ENCODE assay signal across 8 cellular contexts in the genomic region with DNA sequence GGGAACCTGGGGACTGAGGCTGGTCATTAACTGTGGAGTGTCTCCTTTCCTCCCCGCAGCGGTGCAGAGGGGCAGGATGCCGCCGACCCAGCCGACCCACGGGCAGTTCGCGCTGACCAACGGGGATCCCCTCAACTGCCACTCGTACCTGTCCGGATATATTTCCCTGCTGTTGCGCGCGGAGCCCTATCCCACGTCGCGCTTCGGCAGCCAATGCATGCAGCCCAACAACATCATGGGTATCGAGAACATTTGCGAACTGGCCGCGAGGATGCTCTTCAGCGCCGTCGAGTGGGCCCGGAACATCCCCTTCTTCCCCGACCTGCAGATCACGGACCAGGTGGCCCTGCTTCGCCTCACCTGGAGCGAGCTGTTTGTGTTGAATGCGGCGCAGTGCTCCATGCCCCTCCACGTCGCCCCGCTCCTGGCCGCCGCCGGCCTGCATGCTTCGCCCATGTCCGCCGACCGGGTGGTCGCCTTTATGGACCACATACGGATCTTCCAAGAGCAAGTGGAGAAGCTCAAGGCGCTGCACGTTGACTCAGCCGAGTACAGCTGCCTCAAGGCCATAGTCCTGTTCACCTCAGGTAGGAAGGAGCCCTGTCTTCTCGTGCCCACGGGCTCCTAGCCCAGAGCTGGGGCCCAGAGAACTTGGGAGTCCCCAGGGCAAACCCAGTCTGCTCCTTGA. TPM values are rescaled to one million over a fixed set of nuclear protein-coding genes. Genes with fewer than 3 reads are reported as not detected.
DNase-seq lines count a peak whose midpoint lies in the region; ATAC-seq and TF ChIP-seq lines count a peak whose summit lies in the region.
"Had no signal": no experiment of that assay in that cellular context is flagged by ENCODE, and none has a peak within 500 bp of the region (broad histone marks: within the 10 kb centered on the region; RNA-seq: fewer than 3 reads in every experiment).

No MANE protein-coding gene starts in this region.

- H3K27ac ChIP-seq in HUES48 (ENCODE audit: low read depth, low read length) (no peak overlapping the region), lower lobe of right lung (peak overlapping the region; percentile 90), thoracic aorta (peak overlapping the region; percentile 94 to 95)

- peak overlapping the region; percentile 49; the same call in 1 of the 2 replicates for H3K4me3 ChIP-seq in HUES48 (ENCODE audit: low read depth, low read length)
- H3K4me3 ChIP-seq in lower lobe of right lung, result peak overlapping the region; percentile 71
- peak overlapping the region; percentile 74 for H3K4me3 ChIP-seq in thoracic aorta

- peaks cover 12% of the 10 kb centered on the region for H3K4me1 Mint-ChIP-seq in central memory CD8-positive, alpha-beta T cell

- H3K36me3 ChIP-seq in HUES48 (ENCODE audit: control insufficient read depth, insufficient read depth, low read length), result no peaks in the 10 kb centered on the region
- peaks cover 21% of the 10 kb centered on the region for H3K36me3 ChIP-seq in lower lobe of right lung
- peaks cover 6% of the 10 kb centered on the region for H3K36me3 ChIP-seq in thoracic aorta

- H3K9me3 ChIP-seq in HUES48 (ENCODE audit: control insufficient read depth, insufficient read depth, low read length) (no peaks in the 10 kb centered on the region), lower lobe of right lung (no peaks in the 10 kb centered on the region), thoracic aorta (no peaks in the 10 kb centered on the region)

- DNase-seq in central memory CD8-positive, alpha-beta T cell (ENCODE audit: low spot score in 2 of 2), result no peak
- DNase-seq in lower lobe of right lung, result peak; percentile 36
- DNase-seq in thoracic aorta (ENCODE audit: low spot score), result no peak
- DNase-seq in omental fat pad (ENCODE audit: low spot score), result no peak

- TF ChIP-seq CTCF in lower lobe of right lung (IDR thresholded peaks at IDR 0.05) (no peak), thoracic aorta (IDR thresholded peaks at IDR 0.05) (no peak), omental fat pad (IDR thresholded peaks at IDR 0.05) (no peak)

- no peak overlapping the region for H3K27ac Mint-ChIP-seq in central memory CD8-positive, alpha-beta T cell (ENCODE audit: low read depth)

- peaks cover 91% of the 10 kb centered on the region for H3K27me3 Mint-ChIP-seq in central memory CD8-positive, alpha-beta T cell

- H3K27me3 ChIP-seq in HUES48 (ENCODE audit: control insufficient read depth, insufficient read depth, low read length) (peaks cover 95% of the 10 kb centered on the region), lower lobe of right lung (ENCODE audit: low read depth) (peaks cover 20% of the 10 kb centered on the region), thoracic aorta (replicated peaks; ENCODE audit: insufficient read depth) (no peaks in the 10 kb centered on the region)

- peak overlapping the region; percentile 58 for H3K4me3 Mint-ChIP-seq in central memory CD8-positive, alpha-beta T cell

- peaks cover 5% of the 10 kb centered on the region for H3K9me3 Mint-ChIP-seq in central memory CD8-positive, alpha-beta T cell
- H3K9me3 Mint-ChIP-seq: stimulated activated naive CD8-positive, alpha-beta T cell treated with anti-CD3 and anti-CD28 coated beads, Interleukin-15, Interleukin-2, amounts not matched to agents 100 ng/mL and 50 ng/mL, for 24 hours had no signal

- H3K36me3 Mint-ChIP-seq in central memory CD8-positive, alpha-beta T cell (ENCODE audit: insufficient read depth), result peaks cover 11% of the 10 kb centered on the region

- H3K4me1 ChIP-seq in HUES48 (ENCODE audit: control insufficient read depth, insufficient read depth, low read length), result peaks cover 65% of the 10 kb centered on the region
- H3K4me1 ChIP-seq in lower lobe of right lung, result peaks cover 12% of the 10 kb centered on the region
- peaks cover 0 to 16% of the 10 kb centered on the region in 2 donors for H3K4me1 ChIP-seq in thoracic aorta (ENCODE audit: control insufficient read depth in 1 of 2, low read depth in 2 of 2)

- intact Hi-C loops in lower lobe of right lung (cut with DNase I), result no loop called here

- ATAC-seq in central memory CD8-positive, alpha-beta T cell (replicated peaks; ENCODE audit: extremely low read depth, poor library complexity, severe bottlenecking), result no peak
- no peak for ATAC-seq in lower lobe of right lung
- ATAC-seq in thoracic aorta (ENCODE audit: insufficient number of reproducible peaks, low FRiP score, low read depth), result no peak
- no peak for ATAC-seq in omental fat pad (ENCODE audit: low FRiP score)
- ATAC-seq in HG02588 (IDR thresholded peaks at IDR 0.05; ENCODE audit: unreplicated experiment), result no peak
- no peak for ATAC-seq in HG03135 (IDR thresholded peaks at IDR 0.05; ENCODE audit: unreplicated experiment)

- no peak overlapping the region for H3K9ac ChIP-seq in HUES48 (ENCODE audit: low read depth, low read length)

RNA-seq across cellular contexts. Expression of a gene that starts 3.7 kb away (rescaled TPM):
- total RNA-seq in lower lobe of right lung (50.6 TPM), thoracic aorta (10 to 100 TPM; 31.8 to 49.8 TPM), omental fat pad (10 to 100 TPM in 3 of 4 donors, 1 to 10 TPM in 1; 8.9 to 41.8 (median 20.1) TPM)
